Comparison of ENCODE assay signal across 36 cellular contexts in the genomic region with DNA sequence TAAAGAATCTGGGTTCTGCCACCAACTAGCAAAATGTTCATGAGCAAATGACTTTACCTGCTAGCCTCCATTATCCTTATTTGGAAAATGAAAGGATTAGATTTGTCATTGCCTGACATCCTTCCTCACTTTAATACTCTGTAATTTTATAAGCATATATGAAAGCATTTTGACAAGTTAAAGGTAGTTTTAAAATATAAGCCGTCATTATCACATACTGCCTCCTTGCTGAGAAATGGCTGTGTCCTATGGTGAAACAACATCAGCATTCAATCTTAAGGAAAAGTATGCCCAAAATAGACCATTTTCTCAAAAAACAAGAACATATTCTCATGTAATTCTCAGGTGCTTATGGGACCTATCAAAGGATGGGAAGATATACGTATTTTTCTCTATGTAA.
"Had no signal": no experiment of that assay in that cellular context is flagged by ENCODE, and none has a peak within 500 bp of the region (broad histone marks: within the 10 kb centered on the region; RNA-seq: fewer than 3 reads in every experiment).

No MANE protein-coding gene starts in this region.

- H3K36me3 ChIP-seq: MG63 had no signal

- H3K27ac ChIP-seq: KMS-11 had no signal

- DNase-seq: Karpas-422, Kasumi-1, KG1, MG63, MM.1S, MV-4-11, NCI-H1092, NCI-H1092 treated with DMSO at 0.1 percent for 48 hours, NCI-H1105, NCI-H1105 treated with DMSO at 0.1 percent for 48 hours, NCI-H1417, NCI-H1417 treated with DMSO at 0.1 percent for 48 hours, NCI-H1436, NCI-H1436 treated with DMSO at 0.1 percent for 48 hours, NCI-H146, NCI-H1694, NCI-H1694 treated with DMSO at 0.1 percent for 48 hours, NCI-H187, NCI-H187 treated with DMSO at 0.1 percent for 48 hours, NCI-H1930, NCI-H2029, NCI-H2029 treated with DMSO at 0.1 percent for 48 hours, NCI-H2081, NCI-H2081 treated with DMSO at 0.1 percent for 48 hours, NCI-H2107, NCI-H2171, NCI-H2171 treated with DMSO at 0.1 percent for 48 hours, NCI-H226, NCI-H345, NCI-H446, NCI-H446 treated with DMSO at 0.1 percent for 48 hours, NCI-H510A treated with DMSO at 0.1 percent for 48 hours, NCI-H524, NCI-H524 treated with DMSO at 0.1 percent for 48 hours, NCI-H526 had no signal

- H3K4me2 ChIP-seq: KMS-11 had no signal

- H3K9ac ChIP-seq: KMS-11 had no signal

- H3K9me3 ChIP-seq: MG63 had no signal

- H3K4me3 ChIP-seq: MG63 had no signal

- H3K27me3 ChIP-seq: MG63 had no signal
